16 cellular contexts compared by ENCODE assay signal in the genomic region with DNA sequence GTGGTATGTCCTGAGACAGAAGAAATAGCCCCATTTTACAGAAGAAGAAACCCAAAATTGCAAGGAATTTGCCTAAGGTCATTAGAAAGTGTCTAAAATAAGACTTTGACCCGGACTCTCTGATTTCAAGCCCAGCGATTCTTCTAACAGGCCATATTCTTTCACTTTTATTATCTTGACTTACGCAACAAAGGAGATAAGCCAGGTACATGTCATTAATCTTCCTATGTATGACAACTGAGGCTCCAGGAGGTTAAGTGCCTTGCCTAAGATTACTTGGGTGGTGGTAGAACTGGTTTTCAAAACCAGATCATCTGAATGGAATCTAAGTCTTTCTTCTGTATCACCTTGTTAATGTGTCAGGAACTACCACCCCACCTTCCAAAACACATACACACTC.
DNase-seq lines count a peak whose midpoint lies in the region; ATAC-seq and TF ChIP-seq lines count a peak whose summit lies in the region.
"Had no signal": no experiment of that assay in that cellular context is flagged by ENCODE, and none has a peak within 500 bp of the region (broad histone marks: within the 10 kb centered on the region; RNA-seq: fewer than 3 reads in every experiment).

No MANE protein-coding gene starts in this region.

- H3K27me3 Mint-ChIP-seq in stimulated activated memory B cell treated with anti-CD40 and anti-IgM and Interleukin-4, amounts not matched to agents 10 μg/mL and 1 μg/mL and 100 μg/mL, for 72 hours = no peaks in the 10 kb centered on the region

- H3K4me1 ChIP-seq in HEK293 (ENCODE audit: control insufficient read depth, insufficient read depth, low read length) (no peaks in the 10 kb centered on the region), esophagus squamous epithelium (peaks cover 3 to 41% (median 14%) of the 10 kb centered on the region in 3 donors)

- H3K4me3 ChIP-seq in HEK293 (ENCODE audit: low read depth, low read length) = no peak overlapping the region
- peak overlapping the region in 1 of 4 donors; percentile 17 for H3K4me3 ChIP-seq in esophagus squamous epithelium
- H3K4me3 ChIP-seq in WERI-Rb-1 (ENCODE audit: low read depth, low read length) = no peak overlapping the region
- H3K4me3 ChIP-seq: esophagus muscularis mucosa, skin epidermis had no signal

- no peaks in the 10 kb centered on the region for H3K36me3 Mint-ChIP-seq in stimulated activated memory B cell treated with anti-CD40 and anti-IgM and Interleukin-4, amounts not matched to agents 10 μg/mL and 1 μg/mL and 100 μg/mL, for 72 hours

- DNase-seq in NCI-H510A (lab: John Stamatoyannopoulos, UW) (peak; percentile 45), esophagus squamous epithelium (lab: John Stamatoyannopoulos, UW) (no peak), omental fat pad (ENCODE audit: low spot score) (no peak), NCI-H1436 (lab: John Stamatoyannopoulos, UW) (no peak), GM13976 (ENCODE audit: low spot score) (no peak), WERI-Rb-1 (no peak)
- DNase-seq: activated CD4-positive, alpha-beta T cell treated with anti-CD3 and anti-CD28 coated beads for 1 hour; activated naive CD4-positive, alpha-beta T cell treated with Interleukin-2 at 50 U/mL for 16 hours; dermis blood vessel endothelial cell; GOT3; NCI-H1048; NCI-H2171 had no signal

- 41 to 54% methylated on average over 3 of the region's 3 CpGs for WGBS in esophagus squamous epithelium, 2 donors

- no peak overlapping the region for H3K4me3 Mint-ChIP-seq in stimulated activated memory B cell treated with anti-CD40 and anti-IgM and Interleukin-4, amounts not matched to agents 10 μg/mL and 1 μg/mL and 100 μg/mL, for 72 hours

- H3K27ac ChIP-seq in HEK293 (ENCODE audit: extremely low read depth, low read depth, low read length) (no peak overlapping the region), esophagus squamous epithelium (peak overlapping the region in 3 of 4 donors; percentile 40 to 72 (median 61)), WERI-Rb-1 (no peak overlapping the region)
- H3K27ac ChIP-seq: skin epidermis had no signal

- H3K4me1 Mint-ChIP-seq in stimulated activated memory B cell treated with anti-CD40 and anti-IgM and Interleukin-4, amounts not matched to agents 10 μg/mL and 1 μg/mL and 100 μg/mL, for 72 hours = no peaks in the 10 kb centered on the region

- in situ Hi-C loops in GM13976 (cut with MboI; ENCODE audit: low sequenced_read_pairs, unreplicated experiment) = no loop called here

- H3K36me3 ChIP-seq in HEK293 (ENCODE audit: control insufficient read depth in 2 of 2, insufficient read depth in 1 of 2, low read length in 2 of 2) (no peaks in the 10 kb centered on the region), esophagus squamous epithelium (peaks cover 0 to 10% (median 0%) of the 10 kb centered on the region in 3 donors), WERI-Rb-1 (no peaks in the 10 kb centered on the region)

- no peaks in the 10 kb centered on the region for H3K9me3 Mint-ChIP-seq in stimulated activated memory B cell treated with anti-CD40 and anti-IgM and Interleukin-4, amounts not matched to agents 10 μg/mL and 1 μg/mL and 100 μg/mL, for 72 hours

- POLR2A ChIA-PET in HEK293 (lab: Yijun Ruan, JAX) = no interaction called here

- H3K27me3 ChIP-seq in esophagus squamous epithelium (no peaks in the 10 kb centered on the region), WERI-Rb-1 (ENCODE audit: insufficient read depth, low read depth, severe bottlenecking) (no peaks in the 10 kb centered on the region)
- H3K27me3 ChIP-seq: esophagus muscularis mucosa had no signal

- TF ChIP-seq POLR2A in esophagus squamous epithelium (IDR thresholded peaks at IDR 0.05) = no peak

- CTCF ChIA-PET in HEK293 (lab: Yijun Ruan, JAX) = interaction anchor here (0.6 kb wide), 1 partner anchor 398 kb away, joined by 3 read pairs; no protein-coding TSS in a partner anchor

- H3K9me3 ChIP-seq in HEK293 (ENCODE audit: control insufficient read depth, insufficient read depth, low read depth, low read length) = no peaks in the 10 kb centered on the region
- H3K9me3 ChIP-seq in esophagus squamous epithelium = no peaks in the 10 kb centered on the region
- H3K9me3 ChIP-seq in WERI-Rb-1 (ENCODE audit: severe bottlenecking) = no peaks in the 10 kb centered on the region
- H3K9me3 ChIP-seq: esophagus muscularis mucosa had no signal

- H3K27ac Mint-ChIP-seq in stimulated activated memory B cell treated with anti-CD40 and anti-IgM and Interleukin-4, amounts not matched to agents 10 μg/mL and 1 μg/mL and 100 μg/mL, for 72 hours = no peak overlapping the region

- intact Hi-C loops in esophagus squamous epithelium (cut with DNase I) = no loop called here

- TF ChIP-seq CTCF in HEK293 (tag by site-specific recombination; IDR thresholded peaks at IDR 0.05) = no peak
- TF ChIP-seq CTCF in esophagus squamous epithelium (IDR thresholded peaks at IDR 0.05) = no peak
- no peak for TF ChIP-seq CTCF in omental fat pad (IDR thresholded peaks at IDR 0.05)
- TF ChIP-seq CTCF in GM13976 (IDR thresholded peaks at IDR 0.05; ENCODE audit: borderline replicate concordance, control extremely low read depth, extremely low read depth, insufficient read depth, missing control alignments) = no peak
- no peak for TF ChIP-seq CTCF in WERI-Rb-1 (IDR thresholded peaks at IDR 0.05; ENCODE audit: low read depth, low read length)

- peak; percentile 91 for ATAC-seq in omental fat pad (ENCODE audit: low FRiP score)
- no peak for ATAC-seq in stimulated activated memory B cell treated with anti-CD40 and anti-IgM and Interleukin-4, amounts not matched to agents 10 μg/mL and 1 μg/mL and 100 μg/mL, for 72 hours

TF ChIP-seq in HEK293, 187 proteins besides CTCF, POLR2A, EP300 and RAD21:
- TF ChIP-seq ZNF629 (tag by site-specific recombination; IDR thresholded peaks at IDR 0.05) (no peak), GLIS1 (tag by site-specific recombination; IDR thresholded peaks at IDR 0.05) (peak; percentile 45; the same call in 1 of the 2 replicates), ZBTB7A (tag by site-specific recombination; IDR thresholded peaks at IDR 0.05; ENCODE audit: low read depth) (no peak)
- TF ChIP-seq, protein P1, sequence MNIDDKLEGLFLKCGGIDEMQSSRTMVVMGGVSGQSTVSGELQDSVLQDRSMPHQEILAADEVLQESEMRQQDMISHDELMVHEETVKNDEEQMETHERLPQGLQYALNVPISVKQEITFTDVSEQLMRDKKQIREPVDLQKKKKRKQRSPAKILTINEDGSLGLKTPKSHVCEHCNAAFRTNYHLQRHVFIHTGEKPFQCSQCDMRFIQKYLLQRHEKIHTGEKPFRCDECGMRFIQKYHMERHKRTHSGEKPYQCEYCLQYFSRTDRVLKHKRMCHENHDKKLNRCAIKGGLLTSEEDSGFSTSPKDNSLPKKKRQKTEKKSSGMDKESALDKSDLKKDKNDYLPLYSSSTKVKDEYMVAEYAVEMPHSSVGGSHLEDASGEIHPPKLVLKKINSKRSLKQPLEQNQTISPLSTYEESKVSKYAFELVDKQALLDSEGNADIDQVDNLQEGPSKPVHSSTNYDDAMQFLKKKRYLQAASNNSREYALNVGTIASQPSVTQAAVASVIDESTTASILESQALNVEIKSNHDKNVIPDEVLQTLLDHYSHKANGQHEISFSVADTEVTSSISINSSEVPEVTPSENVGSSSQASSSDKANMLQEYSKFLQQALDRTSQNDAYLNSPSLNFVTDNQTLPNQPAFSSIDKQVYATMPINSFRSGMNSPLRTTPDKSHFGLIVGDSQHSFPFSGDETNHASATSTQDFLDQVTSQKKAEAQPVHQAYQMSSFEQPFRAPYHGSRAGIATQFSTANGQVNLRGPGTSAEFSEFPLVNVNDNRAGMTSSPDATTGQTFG (tag by site-specific recombination; IDR thresholded peaks at IDR 0.05; ENCODE audit: borderline replicate concordance) = no peak

Comparison
In these comparisons a context has a peak if more than half of its experiments do, and no peak if none do; other contexts are left out.
1. H3K27ac ChIP-seq: peak in esophagus squamous epithelium (3 of 4); none in HEK293 (single experiment) and WERI-Rb-1 (single experiment).